13 cellular contexts compared by ENCODE assay signal in genomic region chr1:85334962-85335361, GRCh38. TPM values are rescaled to one million over a fixed set of nuclear protein-coding genes. Genes with fewer than 3 reads are reported as not detected.
DNase-seq lines count a peak whose midpoint lies in the region; ATAC-seq and TF ChIP-seq lines count a peak whose summit lies in the region.
"Had no signal": no experiment of that assay in that cellular context is flagged by ENCODE, and none has a peak within 500 bp of the region (broad histone marks: within the 10 kb centered on the region; RNA-seq: fewer than 3 reads in every experiment).

No MANE protein-coding gene starts in this region.

- POLR2A ChIA-PET in activated CD4-positive, alpha-beta T cell treated with anti-CD3 and anti-CD28 coated beads for 36 hours (lab: Charles Lee), result no interaction called here
- POLR2A ChIA-PET in RWPE1 (lab: Yijun Ruan, JAX; ENCODE audit: low non-redundant PET), result no interaction called here
- POLR2A ChIA-PET in OCI-LY7 (lab: Charles Lee), result no interaction called here

- intact Hi-C loops in activated CD4-positive, alpha-beta T cell treated with anti-CD3 and anti-CD28 coated beads for 36 hours (cut with DNase I, micrococcal nuclease), result no loop called here
- intact Hi-C loops in OCI-LY7 (cut with micrococcal nuclease; ENCODE audit: unreplicated experiment), result no loop called here

- TF ChIP-seq CTCF in brain microvascular endothelial cell (IDR thresholded peaks at IDR 0.05; ENCODE audit: low read depth, low read length, missing control alignments) (no peak), RWPE1 (conservative IDR thresholded peaks at IDR 0.05; ENCODE audit: low read depth) (no peak), OCI-LY7 (conservative IDR thresholded peaks at IDR 0.05; ENCODE audit: low read length) (no peak)

- BruUV-seq in OCI-LY7 (replicated peaks; lab: Mats Ljungman, UMichigan), result no TSS peak

- DNase-seq in EH (ENCODE audit: low read depth), result peak; percentile 53
- DNase-seq in Kasumi-1 (lab: John Stamatoyannopoulos, UW), result peak; percentile 33 to 45
- no peak for DNase-seq in brain microvascular endothelial cell
- no peak for DNase-seq in activated CD4-positive, alpha-beta T cell treated with anti-CD3 and anti-CD28 coated beads for 36 hours
- DNase-seq in RWPE1 (ENCODE audit: low spot score), result no peak
- DNase-seq in NCI-H510A treated with DMSO at 0.1 percent for 48 hours (lab: John Stamatoyannopoulos, UW), result no peak
- DNase-seq in OCI-LY7 (ENCODE audit: low spot score), result no peak
- DNase-seq: activated CD8-positive, alpha-beta memory T cell treated with anti-CD3 and anti-CD28 coated beads, Interleukin-2, amount 50 U/mL, for 48 hours; colonic mucosa; NCI-H2081 treated with DMSO at 0.1 percent for 48 hours had no signal

- H3K36me3 ChIP-seq in brain microvascular endothelial cell (replicated peaks) (no peaks in the 10 kb centered on the region), OCI-LY7 (ENCODE audit: insufficient read depth, low read length) (no peaks in the 10 kb centered on the region)
- H3K36me3 ChIP-seq: colonic mucosa had no signal

- H3K9me3 Mint-ChIP-seq in activated CD4-positive, alpha-beta T cell treated with anti-CD3 and anti-CD28 coated beads for 36 hours (ENCODE audit: low read depth), result peaks cover 9% of the 10 kb centered on the region

- H3K27ac ChIP-seq in brain microvascular endothelial cell (peak overlapping the region; percentile 51), RWPE1 (no peak overlapping the region), OCI-LY7 (ENCODE audit: low read depth, low read length, poor library complexity, severe bottlenecking) (no peak overlapping the region)
- H3K27ac ChIP-seq: colonic mucosa had no signal

- no peaks in the 10 kb centered on the region for H3K9me3 ChIP-seq in OCI-LY7 (ENCODE audit: low read length)
- H3K9me3 ChIP-seq: colonic mucosa had no signal

- peaks cover 11% of the 10 kb centered on the region for H3K27me3 Mint-ChIP-seq in activated CD4-positive, alpha-beta T cell treated with anti-CD3 and anti-CD28 coated beads for 36 hours

- no peaks in the 10 kb centered on the region for H3K27me3 ChIP-seq in brain microvascular endothelial cell (replicated peaks)
- H3K27me3 ChIP-seq: colonic mucosa had no signal

- H3K4me2 ChIP-seq in OCI-LY7 (ENCODE audit: low read length), result no peak overlapping the region

- H3K27ac Mint-ChIP-seq in activated CD4-positive, alpha-beta T cell treated with anti-CD3 and anti-CD28 coated beads for 36 hours, result no peak overlapping the region
- H3K27ac Mint-ChIP-seq: nephron had no signal

- H2AFZ ChIP-seq in OCI-LY7 (ENCODE audit: low read length), result no peak overlapping the region

- in situ Hi-C loops in brain microvascular endothelial cell (cut with HindIII; ENCODE audit: low pct_ligation_motif_present, low sequenced_read_pairs), result no loop called here

- no peak overlapping the region for H3K4me3 Mint-ChIP-seq in activated CD4-positive, alpha-beta T cell treated with anti-CD3 and anti-CD28 coated beads for 36 hours
- H3K4me3 Mint-ChIP-seq: nephron had no signal

- peaks cover 6% of the 10 kb centered on the region for H3K4me1 Mint-ChIP-seq in activated CD4-positive, alpha-beta T cell treated with anti-CD3 and anti-CD28 coated beads for 36 hours

- H3K36me3 Mint-ChIP-seq in activated CD4-positive, alpha-beta T cell treated with anti-CD3 and anti-CD28 coated beads for 36 hours (ENCODE audit: low read depth), result no peaks in the 10 kb centered on the region

- H3K79me2 ChIP-seq in OCI-LY7 (ENCODE audit: insufficient read depth, low read depth, low read length), result no peaks in the 10 kb centered on the region

- no peaks in the 10 kb centered on the region for H3K4me1 ChIP-seq in OCI-LY7 (ENCODE audit: insufficient read depth, low read length, poor library complexity, severe bottlenecking)
- H3K4me1 ChIP-seq: colonic mucosa had no signal

- ATAC-seq in GM21576 (IDR thresholded peaks at IDR 0.05; ENCODE audit: unreplicated experiment), result peak; percentile 67
- no peak for ATAC-seq in activated CD4-positive, alpha-beta T cell treated with anti-CD3 and anti-CD28 coated beads for 36 hours
- ATAC-seq: SK-N-SH treated with all-trans-retinoic acid at 6 μM for 48 hours had no signal

- H4K20me1 ChIP-seq in OCI-LY7 (ENCODE audit: insufficient read depth, low read length), result no peaks in the 10 kb centered on the region

- no peaks in the 10 kb centered on the region for H3K9me2 ChIP-seq in OCI-LY7 (ENCODE audit: insufficient read depth, low read length)

- CTCF ChIA-PET in activated CD4-positive, alpha-beta T cell treated with anti-CD3 and anti-CD28 coated beads for 36 hours (lab: Charles Lee), result no interaction called here
- CTCF ChIA-PET in RWPE1 (lab: Yijun Ruan, JAX), result no interaction called here
- CTCF ChIA-PET in OCI-LY7 (lab: Charles Lee; ENCODE audit: unreplicated experiment), result no interaction called here

- H3K4me3 ChIP-seq in brain microvascular endothelial cell (ENCODE audit: low read depth, low read length) (no peak overlapping the region), OCI-LY7 (ENCODE audit: low read depth, low read length, poor library complexity, severe bottlenecking) (no peak overlapping the region)
- H3K4me3 ChIP-seq: colonic mucosa had no signal

RNA-seq across cellular contexts. Expression of gene BCL10, which starts 58.5 kb away (rescaled TPM):
- 10 to 100 TPM; 28.3 to 28.8 TPM for total RNA-seq in activated CD4-positive, alpha-beta T cell treated with anti-CD3 and anti-CD28 coated beads for 36 hours
- total RNA-seq in OCI-LY7 (2014; rRNA removed; shearing (Covaris generic)), result 10.6 and 17.4 TPM in 2 replicates
- total RNA-seq in OCI-LY7 (2022), result 29.0 and 32.5 TPM in 2 replicates

Comparison
In these comparisons a context has a peak if more than half of its experiments do, and no peak if none do; other contexts are left out.
1. DNase-seq: peak in EH (single experiment) and Kasumi-1 (2 of 2); none in brain microvascular endothelial cell (single experiment), activated CD4-positive, alpha-beta T cell treated with anti-CD3 and anti-CD28 coated beads for 36 hours (single experiment), RWPE1 (single experiment), NCI-H510A treated with DMSO at 0.1 percent for 48 hours (single experiment) and OCI-LY7 (single experiment).